ENCODE assay signal across 3 cellular contexts in genomic region chr16:55773859-55774549, GRCh38.
TF ChIP-seq lines count a peak whose summit lies in the region.

No MANE protein-coding gene starts in this region.

TF ChIP-seq in A549, 52 proteins besides CTCF, POLR2A, EP300 and RAD21:
- TF ChIP-seq NFE2L2 (conservative IDR thresholded peaks at IDR 0.05; ENCODE audit: low read length) (no peak), CEBPB (IDR thresholded peaks at IDR 0.05) (no peak), JUNB (IDR thresholded peaks at IDR 0.05) (no peak), E2F6 (IDR thresholded peaks at IDR 0.05; ENCODE audit: borderline replicate concordance, low read depth) (no peak), MAFK (IDR thresholded peaks at IDR 0.05; ENCODE audit: partially characterized antibody) (no peak), JUN (IDR thresholded peaks at IDR 0.05) (no peak)
- TF ChIP-seq, protein P1, sequence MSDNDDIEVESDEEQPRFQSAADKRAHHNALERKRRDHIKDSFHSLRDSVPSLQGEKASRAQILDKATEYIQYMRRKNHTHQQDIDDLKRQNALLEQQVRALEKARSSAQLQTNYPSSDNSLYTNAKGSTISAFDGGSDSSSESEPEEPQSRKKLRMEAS (IDR thresholded peaks at IDR 0.05): no peak
TF ChIP-seq in A549: peak in this region for 0.

TF ChIP-seq in HCT116, 20 proteins besides CTCF, POLR2A, EP300 and RAD21:
- TF ChIP-seq, protein P1 (IDR thresholded peaks at IDR 0.05): no peak
- TF ChIP-seq ATF3 (IDR thresholded peaks at IDR 0.05) (no peak), SP1 (IDR thresholded peaks at IDR 0.05; ENCODE audit: low read depth) (no peak), CBX3 (IDR thresholded peaks at IDR 0.05; ENCODE audit: low read depth) (no peak), CEBPB (IDR thresholded peaks at IDR 0.05; ENCODE audit: low read depth) (no peak), ELF1 (IDR thresholded peaks at IDR 0.05; ENCODE audit: borderline replicate concordance, low read depth) (no peak), FOSL1 (IDR thresholded peaks at IDR 0.05; ENCODE audit: low read depth) (no peak), EZH2 (IDR thresholded peaks at IDR 0.05) (no peak), SIN3A (IDR thresholded peaks at IDR 0.05; ENCODE audit: low read depth) (no peak), REST (IDR thresholded peaks at IDR 0.05; ENCODE audit: low read depth) (no peak), ZFX (IDR thresholded peaks at IDR 0.05) (no peak), TCF7L2 (IDR thresholded peaks at IDR 0.05; ENCODE audit: borderline replicate concordance, extremely low read depth, insufficient read depth, insufficient read length) (no peak), ZNF274 (IDR thresholded peaks at IDR 0.05; ENCODE audit: low read depth, low read length) (no peak), POLR2AphosphoS5 (IDR thresholded peaks at IDR 0.05; ENCODE audit: low read depth, low read length) (no peak), EZH2phosphoT487 (IDR thresholded peaks at IDR 0.05; ENCODE audit: borderline replicate concordance) (no peak), YY1 (IDR thresholded peaks at IDR 0.05; ENCODE audit: extremely low read depth, insufficient replicate concordance, low read depth, low read length) (no peak), SRF (IDR thresholded peaks at IDR 0.05; ENCODE audit: low read depth) (no peak), JUND (IDR thresholded peaks at IDR 0.05) (no peak), EGR1 (IDR thresholded peaks at IDR 0.05; ENCODE audit: low read depth) (no peak)
- TF ChIP-seq, protein P2, sequence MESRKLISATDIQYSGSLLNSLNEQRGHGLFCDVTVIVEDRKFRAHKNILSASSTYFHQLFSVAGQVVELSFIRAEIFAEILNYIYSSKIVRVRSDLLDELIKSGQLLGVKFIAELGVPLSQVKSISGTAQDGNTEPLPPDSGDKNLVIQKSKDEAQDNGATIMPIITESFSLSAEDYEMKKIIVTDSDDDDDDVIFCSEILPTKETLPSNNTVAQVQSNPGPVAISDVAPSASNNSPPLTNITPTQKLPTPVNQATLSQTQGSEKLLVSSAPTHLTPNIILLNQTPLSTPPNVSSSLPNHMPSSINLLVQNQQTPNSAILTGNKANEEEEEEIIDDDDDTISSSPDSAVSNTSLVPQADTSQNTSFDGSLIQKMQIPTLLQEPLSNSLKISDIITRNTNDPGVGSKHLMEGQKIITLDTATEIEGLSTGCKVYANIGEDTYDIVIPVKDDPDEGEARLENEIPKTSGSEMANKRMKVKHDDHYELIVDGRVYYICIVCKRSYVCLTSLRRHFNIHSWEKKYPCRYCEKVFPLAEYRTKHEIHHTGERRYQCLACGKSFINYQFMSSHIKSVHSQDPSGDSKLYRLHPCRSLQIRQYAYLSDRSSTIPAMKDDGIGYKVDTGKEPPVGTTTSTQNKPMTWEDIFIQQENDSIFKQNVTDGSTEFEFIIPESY (IDR thresholded peaks at IDR 0.05; ENCODE audit: extremely low read depth, insufficient replicate concordance, low read length): no peak

TF ChIP-seq in K562, 482 proteins besides CTCF, POLR2A, EP300 and RAD21:
- TF ChIP-seq RHOXF2B (CRISPR knock-in tag; conservative IDR thresholded peaks at IDR 0.05) (no peak), ZNF695 (CRISPR knock-in tag; IDR thresholded peaks at IDR 0.05) (no peak), NCOA2 (IDR thresholded peaks at IDR 0.05; ENCODE audit: partially characterized antibody in 2 of 2) (no peak), NFIC (IDR thresholded peaks at IDR 0.05) (peak; percentile 81), NRF1 (conservative IDR thresholded peaks at IDR 0.05 in 1 of 2, IDR thresholded peaks at IDR 0.05 in 1 of 2) (peak; percentile 54 to 66), ZNF318 (IDR thresholded peaks at IDR 0.05; ENCODE audit: borderline replicate concordance in 1 of 2, low read depth in 1 of 2) (no peak), MAZ (CRISPR knock-in tag; conservative IDR thresholded peaks at IDR 0.05 in 1 of 2, IDR thresholded peaks at IDR 0.05 in 1 of 2) (no peak)
